In the genomic region with DNA sequence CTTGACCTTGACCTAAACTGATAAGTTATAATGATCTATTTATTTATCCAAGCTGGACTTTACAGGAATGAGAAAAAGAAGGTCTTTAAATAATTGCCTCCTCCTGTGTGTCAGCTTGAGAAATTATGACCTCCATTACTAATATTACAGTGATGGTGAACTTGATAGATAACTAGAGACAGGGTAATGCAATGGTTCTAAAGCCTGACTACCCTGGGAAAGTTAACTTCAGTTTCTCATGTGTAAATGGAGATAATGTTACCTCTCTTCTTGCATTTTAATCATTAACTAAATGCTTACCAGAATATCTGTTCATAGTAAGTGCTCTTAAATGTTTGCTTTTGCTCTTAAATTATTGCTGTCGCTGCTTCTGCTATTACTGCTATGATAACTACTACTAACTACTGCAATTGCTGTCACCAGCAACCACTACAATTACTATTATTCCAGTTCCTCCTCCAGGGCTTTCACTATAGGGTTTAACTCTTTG, we compare ENCODE assay signal across 20 cellular contexts.
DNase-seq lines count a peak whose midpoint lies in the region; ATAC-seq and TF ChIP-seq lines count a peak whose summit lies in the region.
"Had no signal": no experiment of that assay in that cellular context is flagged by ENCODE, and none has a peak within 500 bp of the region (broad histone marks: within the 10 kb centered on the region; RNA-seq: fewer than 3 reads in every experiment).

No MANE protein-coding gene starts in this region.

- no peak for DNase-seq in GM23338 (ENCODE audit: low spot score)
- DNase-seq in chondrocyte (ENCODE audit: low spot score): no peak
- no peak for DNase-seq in right lobe of liver
- DNase-seq in thyroid gland: no peak
- no peak for DNase-seq in CD4-positive, alpha-beta T cell
- no peak for DNase-seq in NCI-H446 (lab: John Stamatoyannopoulos, UW)
- DNase-seq: activated CD4-positive, alpha-beta T cell treated with anti-CD3 and anti-CD28 coated beads for 1 hour; CD8-positive, alpha-beta memory T cell; lower lobe of right lung; NCI-H1092; NCI-H2029; RPMI8226; T1000; upper lobe of left lung had no signal

- peaks cover 44% of the 10 kb centered on the region for H3K79me2 ChIP-seq in GM23338 (replicated peaks; ENCODE audit: insufficient read depth)

- H4K20me1 ChIP-seq in GM23338 (replicated peaks; ENCODE audit: insufficient read depth): 0 out of 2 replicates have a peak, but pooled peaks cover 4% of the 10 kb centered on the region

- H3K4me2 ChIP-seq in GM23338: 0 out of 2 replicates have a peak overlapping the region, but pooled peaks have one; percentile 25
- H3K4me2 ChIP-seq in skeletal muscle satellite cell (ENCODE audit: low read length): peak overlapping the region; percentile 59

- intact Hi-C loops in right lobe of liver (cut with DNase I): no loop called here
- intact Hi-C loops in thyroid gland (cut with DNase I): no loop called here
- intact Hi-C loops in CD4-positive, alpha-beta T cell (cut with DNase I, micrococcal nuclease): no loop called here

- POLR2A ChIA-PET in CD4-positive, alpha-beta T cell (lab: Charles Lee): interaction anchor here (1.0 kb wide), 1 partner anchor 10 kb away, joined by 3 read pairs; no protein-coding TSS in a partner anchor

- no peak overlapping the region for H3K27ac Mint-ChIP-seq in GM23338
- peak overlapping the region; percentile 43 for H3K27ac Mint-ChIP-seq in chondrocyte (ENCODE audit: unreplicated experiment)
- H3K27ac Mint-ChIP-seq in CD4-positive, alpha-beta T cell: no peak overlapping the region
- H3K27ac Mint-ChIP-seq: activated naive CD8-positive, alpha-beta T cell; activated T-helper 1 cell treated with anti-CD3 and anti-CD28 coated beads, Interleukin-12 subunit alpha, Interleukin-12 subunit beta, Interleukin-2, Interleukin-4 antibody, amounts not matched to agents 30 ng/mL and 10 ng/mL and 1 ng/mL, durations not matched to agents 14 hours and 24 hours and 36 hours; stimulated activated naive CD8-positive, alpha-beta T cell treated with anti-CD3 and anti-CD28 coated beads, Interleukin-15, Interleukin-2, amounts not matched to agents 100 ng/mL and 50 ng/mL, for 24 hours had no signal

- H3K27ac ChIP-seq in GM23338 (ENCODE audit: low read depth): no peak overlapping the region
- peak overlapping the region in 2 of 3 donors; percentile 23 to 35 for H3K27ac ChIP-seq in right lobe of liver
- no peak overlapping the region for H3K27ac ChIP-seq in thyroid gland
- no peak overlapping the region for H3K27ac ChIP-seq in CD4-positive, alpha-beta T cell (ENCODE audit: low read depth, low read length)
- H3K27ac ChIP-seq: lower lobe of right lung, skin epidermis, upper lobe of left lung had no signal

- peaks cover 34% of the 10 kb centered on the region for H3K4me1 Mint-ChIP-seq in GM23338
- H3K4me1 Mint-ChIP-seq in chondrocyte (ENCODE audit: low read depth): peaks cover 40% of the 10 kb centered on the region
- peaks cover 61% of the 10 kb centered on the region for H3K4me1 Mint-ChIP-seq in CD4-positive, alpha-beta T cell (ENCODE audit: low read depth)

- no peaks in the 10 kb centered on the region for H3F3A ChIP-seq in GM23338 (replicated peaks; ENCODE audit: low read depth)

- ATAC-seq in GM23338 (no peak), right lobe of liver (peak; percentile 79 to 83 (median 81)), HG03175 (IDR thresholded peaks at IDR 0.05; ENCODE audit: unreplicated experiment) (no peak)
- ATAC-seq in CD4-positive, alpha-beta T cell (ENCODE audit: poor library complexity): no peak

- CTCF ChIA-PET in CD4-positive, alpha-beta T cell (lab: Charles Lee): no interaction called here

- no peak overlapping the region for H2AFZ ChIP-seq in GM23338

- H3K9me3 Mint-ChIP-seq in GM23338: no peaks in the 10 kb centered on the region
- H3K9me3 Mint-ChIP-seq in chondrocyte (ENCODE audit: low read depth): no peaks in the 10 kb centered on the region
- H3K9me3 Mint-ChIP-seq in CD4-positive, alpha-beta T cell: no peaks in the 10 kb centered on the region
- H3K9me3 Mint-ChIP-seq: activated T-helper 1 cell treated with anti-CD3 and anti-CD28 coated beads, Interleukin-12 subunit alpha, Interleukin-12 subunit beta, Interleukin-2, Interleukin-4 antibody, amounts not matched to agents 30 ng/mL and 10 ng/mL and 1 ng/mL, durations not matched to agents 14 hours and 24 hours and 36 hours; CD8-positive, alpha-beta memory T cell; stimulated activated naive CD8-positive, alpha-beta T cell treated with anti-CD3 and anti-CD28 coated beads, Interleukin-15, Interleukin-2, amounts not matched to agents 100 ng/mL and 50 ng/mL, for 24 hours had no signal

- no peaks in the 10 kb centered on the region for H3K9me2 ChIP-seq in GM23338 (ENCODE audit: insufficient read depth)

- H3K27me3 ChIP-seq in GM23338 (ENCODE audit: insufficient read depth) (no peaks in the 10 kb centered on the region), right lobe of liver (no peaks in the 10 kb centered on the region), skeletal muscle satellite cell (ENCODE audit: control insufficient read depth, insufficient read depth, low read length) (no peaks in the 10 kb centered on the region), thyroid gland (no peaks in the 10 kb centered on the region)
- no peaks in the 10 kb centered on the region for H3K27me3 ChIP-seq in CD4-positive, alpha-beta T cell (ENCODE audit: control insufficient read depth, insufficient read depth, low read length)
- H3K27me3 ChIP-seq: upper lobe of left lung had no signal

- TF ChIP-seq CTCF in GM23338 (conservative IDR thresholded peaks at IDR 0.05; ENCODE audit: low read depth in 2 of 2) (no peak), chondrocyte (IDR thresholded peaks at IDR 0.05) (no peak), right lobe of liver (IDR thresholded peaks at IDR 0.05) (no peak), thyroid gland (IDR thresholded peaks at IDR 0.05) (no peak)
- TF ChIP-seq CTCF in CD4-positive, alpha-beta T cell (IDR thresholded peaks at IDR 0.05): no peak

- H3K9ac ChIP-seq in skeletal muscle satellite cell (ENCODE audit: low read depth, low read length): no peak overlapping the region

- H3K36me3 Mint-ChIP-seq in GM23338 (ENCODE audit: low read depth): no peaks in the 10 kb centered on the region
- no peaks in the 10 kb centered on the region for H3K36me3 Mint-ChIP-seq in chondrocyte (ENCODE audit: low read depth)
- peaks cover 7% of the 10 kb centered on the region for H3K36me3 Mint-ChIP-seq in CD4-positive, alpha-beta T cell (ENCODE audit: low read depth)

- TF ChIP-seq POLR2A in right lobe of liver (IDR thresholded peaks at IDR 0.05) (no peak), thyroid gland (IDR thresholded peaks at IDR 0.05) (no peak)

- H3K4me3 Mint-ChIP-seq in GM23338 (no peak overlapping the region), chondrocyte (ENCODE audit: unreplicated experiment) (no peak overlapping the region)
- H3K4me3 Mint-ChIP-seq in CD4-positive, alpha-beta T cell: no peak overlapping the region
- H3K4me3 Mint-ChIP-seq: activated naive CD8-positive, alpha-beta T cell; activated T-helper 1 cell treated with anti-CD3 and anti-CD28 coated beads, Interleukin-12 subunit alpha, Interleukin-12 subunit beta, Interleukin-2, Interleukin-4 antibody, amounts not matched to agents 30 ng/mL and 10 ng/mL and 1 ng/mL, durations not matched to agents 14 hours and 24 hours and 36 hours; CD8-positive, alpha-beta memory T cell; stimulated activated naive CD8-positive, alpha-beta T cell treated with anti-CD3 and anti-CD28 coated beads, Interleukin-15, Interleukin-2, amounts not matched to agents 100 ng/mL and 50 ng/mL, for 24 hours had no signal

- H3K9me3 ChIP-seq in right lobe of liver (no peaks in the 10 kb centered on the region), skeletal muscle satellite cell (replicated peaks; ENCODE audit: low read length) (no peaks in the 10 kb centered on the region), thyroid gland (no peaks in the 10 kb centered on the region)
- no peaks in the 10 kb centered on the region for H3K9me3 ChIP-seq in CD4-positive, alpha-beta T cell (ENCODE audit: control insufficient read depth, low read length)
- H3K9me3 ChIP-seq: lower lobe of right lung, upper lobe of left lung had no signal

- 55% methylated on average over 1 of the region's 1 CpG for WGBS in right lobe of liver (ENCODE audit: insufficient coverage, low coverage, low lambda C conversion rate, missing lambda C conversion rate)
- WGBS in thyroid gland, 2 donors: 82 to 88% methylated on average over 1 of the region's 1 CpG

- H3K4me1 ChIP-seq in GM23338 (ENCODE audit: insufficient read depth) (peaks cover 16% of the 10 kb centered on the region), right lobe of liver (peaks cover 0 to 32% (median 4%) of the 10 kb centered on the region in 4 donors), skeletal muscle satellite cell (ENCODE audit: control insufficient read depth, insufficient read depth, low read length) (peaks cover 20% of the 10 kb centered on the region), thyroid gland (peaks cover 23 to 24% of the 10 kb centered on the region in 2 donors)

- H3K36me3 ChIP-seq in GM23338 (ENCODE audit: insufficient read depth) (no peaks in the 10 kb centered on the region), right lobe of liver (no peaks in the 10 kb centered on the region), skeletal muscle satellite cell (ENCODE audit: insufficient read depth, low read length) (no peaks in the 10 kb centered on the region), thyroid gland (no peaks in the 10 kb centered on the region)
- H3K36me3 ChIP-seq: lower lobe of right lung, upper lobe of left lung had no signal

- H3K4me3 ChIP-seq in GM23338 (no peak overlapping the region), right lobe of liver (no peak overlapping the region), skeletal muscle satellite cell (ENCODE audit: low read length) (no peak overlapping the region), thyroid gland (replicated peaks in 1 of 3) (no peak overlapping the region)
- H3K4me3 ChIP-seq: lower lobe of right lung, skin epidermis, upper lobe of left lung had no signal

- no peaks in the 10 kb centered on the region for H3K27me3 Mint-ChIP-seq in GM23338 (ENCODE audit: insufficient read depth, low read depth, poor library complexity)
- no peaks in the 10 kb centered on the region for H3K27me3 Mint-ChIP-seq in chondrocyte (ENCODE audit: low read depth)
- H3K27me3 Mint-ChIP-seq in CD4-positive, alpha-beta T cell: no peaks in the 10 kb centered on the region
- H3K27me3 Mint-ChIP-seq: activated naive CD8-positive, alpha-beta T cell; CD8-positive, alpha-beta memory T cell; stimulated activated naive CD8-positive, alpha-beta T cell treated with anti-CD3 and anti-CD28 coated beads, Interleukin-15, Interleukin-2, amounts not matched to agents 100 ng/mL and 50 ng/mL, for 24 hours had no signal

TF ChIP-seq in GM23338, 12 proteins besides CTCF, POLR2A, EP300 and RAD21 (continues in another document):
- TF ChIP-seq ZNF114 (CRISPR knock-in tag; IDR thresholded peaks at IDR 0.05): no peak
- no peak for TF ChIP-seq JUNB (IDR thresholded peaks at IDR 0.05; ENCODE audit: unreplicated experiment)
- TF ChIP-seq CREB1 (CRISPR knock-in tag; IDR thresholded peaks at IDR 0.05; ENCODE audit: low read depth): no peak
- no peak for TF ChIP-seq ZNF331 (CRISPR knock-in tag; IDR thresholded peaks at IDR 0.05; ENCODE audit: low read depth)
- TF ChIP-seq EZH2phosphoT487 (IDR thresholded peaks at IDR 0.05; ENCODE audit: unreplicated experiment): no peak
- TF ChIP-seq POLR2AphosphoS5 (IDR thresholded peaks at IDR 0.05; ENCODE audit: low read depth): no peak

Comparison
In these comparisons a context has a peak if more than half of its experiments do, and no peak if none do; other contexts are left out.
1. ATAC-seq: peak in right lobe of liver (4 of 4); none in GM23338 (single experiment), HG03175 (single experiment) and CD4-positive, alpha-beta T cell (single experiment).
2. H3K27ac ChIP-seq: peak in right lobe of liver (2 of 3); none in GM23338 (single experiment), thyroid gland (0 of 3) and CD4-positive, alpha-beta T cell (single experiment).